Comparison of ENCODE assay signal across 9 cellular contexts in genomic region chr17:28728364-28729200, GRCh38. TPM values are rescaled to one million over a fixed set of nuclear protein-coding genes. Genes with fewer than 3 reads are reported as not detected.
DNase-seq lines count a peak whose midpoint lies in the region; ATAC-seq, FAIRE-seq and TF ChIP-seq lines count a peak whose summit lies in the region.
"Had no signal": no experiment of that assay in that cellular context is flagged by ENCODE, and none has a peak within 500 bp of the region (broad histone marks: within the 10 kb centered on the region; RNA-seq: fewer than 3 reads in every experiment).

Gene NEK8 (plus strand): TSS chr17:28728788. CDS start chr17:28728814, 26 bp downstream.

- TF ChIP-seq EP300 in HepG2 (IDR thresholded peaks at IDR 0.05; ENCODE audit: low read depth in 2 of 2, low read length in 2 of 2) (no peak), HepG2 (CRISPR knock-in tag; IDR thresholded peaks at IDR 0.05; ENCODE audit: borderline replicate concordance) (no peak)

- peaks cover 4% of the 10 kb centered on the region for H3K79me2 ChIP-seq in HepG2 (ENCODE audit: insufficient read depth, low read length)

- peaks cover 17% of the 10 kb centered on the region for H3K36me3 ChIP-seq in BLaER1
- H3K36me3 ChIP-seq in HepG2 (replicated peaks in 1 of 2; ENCODE audit: control insufficient read depth in 1 of 2, insufficient read depth in 2 of 2, low read length in 2 of 2) = peaks cover 2 to 11% of the 10 kb centered on the region in 2 experiments; a peak in 2 of 5 replicates

- peaks cover 24% of the 10 kb centered on the region for H3K36me3 Mint-ChIP-seq in dendritic cell treated with granulocyte-macrophage colony-stimulating factor and Interleukin-4, amounts not matched to agents 40 ng/mL and 50 ng/mL, for 4 days (ENCODE audit: low read depth)

- in situ Hi-C loops in HepG2 (cut with HindIII; ENCODE audit: extremely low pct_ligation_motif_present, low pct_unique_long_range_greater_than_20kb) = loop anchor here (25.0 kb wide), 1 partner anchor 384 kb away; no protein-coding TSS in a partner anchor

- H3K9ac ChIP-seq in BLaER1 (peak within 1 kb of the TSS; percentile 86), HepG2 (ENCODE audit: insufficient read depth, low read depth, low read length) (peak within 1 kb of the TSS; percentile 79)

- H2AFZ ChIP-seq in HepG2 (ENCODE audit: low read length) = no peak within 1 kb of the TSS

- intact Hi-C loops in dendritic cell treated with granulocyte-macrophage colony-stimulating factor and Interleukin-4, amounts not matched to agents 40 ng/mL and 50 ng/mL, for 4 days (cut with micrococcal nuclease) = loop anchor here (1.0 to 5.0 kb wide), 2 partner anchors 15 to 34 kb away; no protein-coding TSS in a partner anchor
- intact Hi-C loops in HepG2 (cut with micrococcal nuclease; ENCODE audit: unreplicated experiment) = loop anchor here (1.0 kb wide), 1 partner anchor 17 kb away; no protein-coding TSS in a partner anchor

- peak within 1 kb of the TSS; percentile 84 for H3K4me3 ChIP-seq in BLaER1
- H3K4me3 ChIP-seq in HepG2 (replicated peaks in 1 of 3; ENCODE audit: insufficient read depth in 1 of 3, low read depth in 2 of 3, low read length in 3 of 3) = peak within 1 kb of the TSS; percentile 73 to 90 (median 87)

- peak within 1 kb of the TSS; percentile 100 for H3K4me2 ChIP-seq in BLaER1
- H3K4me2 ChIP-seq in HepG2 (ENCODE audit: low read depth, low read length) = peak within 1 kb of the TSS; percentile 90

- CTCF ChIA-PET in HepG2 (lab: Yijun Ruan, JAX; ENCODE audit: low intra/inter-chr PET ratio, low total read pairs) = interaction anchor here (2.6 to 5.0 kb wide), 2 partner anchors 15 to 22 kb away, joined by 14 to 142 read pairs; partner anchors contain the start of gene TRAF4

- POLR2A ChIA-PET in HepG2 (lab: Yijun Ruan, JAX) = interaction anchor here (0.8 to 8.7 kb wide), 27 partner anchors 9 to 223 kb away, joined by 3 to 590 read pairs (median 5); partner anchors contain the start of genes BLTP2, FAM222B, FLOT2 and PHF12

- H3K4me1 Mint-ChIP-seq in dendritic cell treated with granulocyte-macrophage colony-stimulating factor and Interleukin-4, amounts not matched to agents 40 ng/mL and 50 ng/mL, for 4 days (ENCODE audit: low read depth) = peaks cover 53% of the 10 kb centered on the region

- no peak; the same call in 1 of the 2 replicates for TF ChIP-seq RAD21 in HepG2 (CRISPR knock-in tag; IDR thresholded peaks at IDR 0.05)

- no peaks in the 10 kb centered on the region for H3K27me3 ChIP-seq in BLaER1
- H3K27me3 ChIP-seq in HepG2 (ENCODE audit: control insufficient read depth in 1 of 2, insufficient read depth in 2 of 2, low read length in 2 of 2) = no peaks in the 10 kb centered on the region; a peak in 1 of 5 replicates

- no TSS peak for BruUV-seq in HepG2 (replicated peaks; lab: Mats Ljungman, UMichigan)

- peaks cover 22% of the 10 kb centered on the region for H4K20me1 ChIP-seq in BLaER1
- H4K20me1 ChIP-seq in HepG2 (ENCODE audit: insufficient read depth, low read length) = peaks cover 12% of the 10 kb centered on the region

- peak; percentile 78 for FAIRE-seq in HepG2 (lab: Jason Lieb, UNC)
- FAIRE-seq: TTC549 had no signal

- peak; percentile 70 to 85 for TF ChIP-seq POLR2A in HepG2 (IDR thresholded peaks at IDR 0.05; ENCODE audit: insufficient read depth in 1 of 2, low read depth in 2 of 2, low read length in 2 of 2)

- no peak for TF ChIP-seq CTCF in HepG2 (CRISPR knock-in tag; IDR thresholded peaks at IDR 0.05)

- DNase-seq in NCI-H748 (lab: John Stamatoyannopoulos, UW; ENCODE audit: unreplicated experiment) (peak; percentile 94), HepG2 (ENCODE audit: low spot score) (peak; percentile 94)
- DNase-seq in activated CD4-positive, alpha-beta T cell treated with anti-CD3 and anti-CD28 coated beads, Interleukin-2, amount 50 U/mL, for 1 hour = peak; percentile 98
- DNase-seq in stimulated activated CD4-positive, alpha-beta T cell treated with anti-CD3 and anti-CD28 coated beads, Interleukin-2, amount 100 ng/mL, for 24 hours = peak; percentile 99

- H3K27ac ChIP-seq in BLaER1 (peak within 1 kb of the TSS; percentile 91), HepG2 (ENCODE audit: extremely low read length, insufficient read depth, low read length) (peak within 1 kb of the TSS; percentile 88)

- H3K4me1 ChIP-seq in BLaER1 (peaks cover 49% of the 10 kb centered on the region), HepG2 (ENCODE audit: insufficient read depth, low read length) (peaks cover 36% of the 10 kb centered on the region)

- no peaks in the 10 kb centered on the region for H3K9me3 Mint-ChIP-seq in dendritic cell treated with granulocyte-macrophage colony-stimulating factor and Interleukin-4, amounts not matched to agents 40 ng/mL and 50 ng/mL, for 4 days

- WGBS in HepG2 (ENCODE audit: low lambda C conversion rate) = under 1% methylated on average over 53 of the region's 64 CpGs

- no peaks in the 10 kb centered on the region for H3K9me3 ChIP-seq in BLaER1
- no peaks in the 10 kb centered on the region for H3K9me3 ChIP-seq in HepG2 (ENCODE audit: low read length)

- peaks cover 2% of the 10 kb centered on the region for H3K27me3 Mint-ChIP-seq in dendritic cell treated with granulocyte-macrophage colony-stimulating factor and Interleukin-4, amounts not matched to agents 40 ng/mL and 50 ng/mL, for 4 days

- peak within 1 kb of the TSS; percentile 96 for H3K4me3 Mint-ChIP-seq in dendritic cell treated with granulocyte-macrophage colony-stimulating factor and Interleukin-4, amounts not matched to agents 40 ng/mL and 50 ng/mL, for 4 days

- peak; percentile 57 for ATAC-seq in GM19324 (IDR thresholded peaks at IDR 0.05; ENCODE audit: low FRiP score, unreplicated experiment)
- peak; percentile 32 for ATAC-seq in HG03457 (IDR thresholded peaks at IDR 0.05; ENCODE audit: unreplicated experiment)
- peak; percentile 13 for ATAC-seq in HepG2

- peak within 1 kb of the TSS; percentile 81 for H3K27ac Mint-ChIP-seq in dendritic cell treated with granulocyte-macrophage colony-stimulating factor and Interleukin-4, amounts not matched to agents 40 ng/mL and 50 ng/mL, for 4 days

TF ChIP-seq in HepG2, 621 proteins besides CTCF, POLR2A, EP300 and RAD21 (continues in another document):
- TF ChIP-seq TARDBP (CRISPR knock-in tag; IDR thresholded peaks at IDR 0.05) (peak; percentile 45; the same call in 1 of the 2 replicates), SMAD9 (CRISPR knock-in tag; IDR thresholded peaks at IDR 0.05) (no peak), NFE2L2 (IDR thresholded peaks at IDR 0.05; ENCODE audit: low read length) (no peak), RXRA (CRISPR knock-in tag; IDR thresholded peaks at IDR 0.05) (peak; percentile 45; the same call in 1 of the 2 replicates), SIN3B (IDR thresholded peaks at IDR 0.05; ENCODE audit: low read length) (no peak), MEIS1 (CRISPR knock-in tag; IDR thresholded peaks at IDR 0.05; ENCODE audit: borderline replicate concordance) (no peak), GLMP (CRISPR knock-in tag; IDR thresholded peaks at IDR 0.05; ENCODE audit: borderline replicate concordance) (no peak), GATA4 (IDR thresholded peaks at IDR 0.05; ENCODE audit: borderline replicate concordance, low read depth) (no peak; the same call in 1 of the 2 replicates), ZNF432 (CRISPR knock-in tag; IDR thresholded peaks at IDR 0.05; ENCODE audit: borderline replicate concordance) (no peak), LCORL (IDR thresholded peaks at IDR 0.05) (no peak), LCORL (CRISPR knock-in tag; IDR thresholded peaks at IDR 0.05) (no peak)

RNA-seq across cellular contexts. Expression of gene NEK8, which starts in this region (rescaled TPM):
- total RNA-seq in HepG2 (2016; rRNA removed; fragmentation: Illumina TruSeq; extraction: Trizol) = 4.3 and 5.8 TPM in 2 replicates
- total RNA-seq in HepG2 (2016; cell fraction: cytosol; rRNA removed; fragmentation: Illumina TruSeq; extraction: Trizol; ENCODE audit: low read depth) = 2.1 and 2.5 TPM in 2 replicates
- total RNA-seq in HepG2 (2016; cell fraction: insoluble cytoplasmic fraction; rRNA removed; fragmentation: Illumina TruSeq; extraction: Trizol) = 4.6 and 5.8 TPM in 2 replicates
- 2.2 and 2.8 TPM in 2 replicates for total RNA-seq in HepG2 (2016; cell fraction: membrane; rRNA removed; fragmentation: Illumina TruSeq; extraction: Trizol)
- 7.2 and 8.5 TPM in 2 replicates for total RNA-seq in HepG2 (2016; cell fraction: nucleus; rRNA removed; fragmentation: Illumina TruSeq; extraction: Trizol)
- 13.5 and 15.6 TPM in 2 replicates for polyA plus RNA-seq in HepG2 (2011; rRNA removed)
- 6.9 and 8.5 TPM in 2 replicates for polyA plus RNA-seq in HepG2 (2011; cell fraction: cytosol; rRNA removed)
- polyA plus RNA-seq in HepG2 (2011; cell fraction: nucleus; rRNA removed) = 30.2 and 33.0 TPM in 2 replicates
- 5.5 and 5.8 TPM in 2 replicates for polyA plus RNA-seq in HepG2 (2012)
- polyA plus RNA-seq in HepG2 (2016; cell fraction: cytosol; fragmentation: Illumina TruSeq; extraction: Trizol; ENCODE audit: low read depth) = 0.73 and 0.88 TPM in 2 replicates
- 4.8 and 5.9 TPM in 2 replicates for polyA plus RNA-seq in HepG2 (2016; cell fraction: insoluble cytoplasmic fraction; fragmentation: Illumina TruSeq; extraction: Trizol; ENCODE audit: low read depth)
- 1.9 and 2.3 TPM in 2 replicates for polyA plus RNA-seq in HepG2 (2016; cell fraction: membrane; fragmentation: Illumina TruSeq; extraction: Trizol; ENCODE audit: low read depth)
- 20.8 and 23.8 TPM in 2 replicates for polyA plus RNA-seq in HepG2 (2016; cell fraction: nucleus; fragmentation: Illumina TruSeq; extraction: Trizol; ENCODE audit: insufficient read depth, low read depth)
- polyA minus RNA-seq in HepG2 (2011; rRNA and poly(A)+ RNA removed; ENCODE audit: low replicate concordance) = 21.9 and 30.0 TPM in 2 replicates
- polyA minus RNA-seq in HepG2 (2011; cell fraction: cytosol; rRNA and poly(A)+ RNA removed) = 1.8 and 2.3 TPM in 2 replicates
- 18.7 and 19.6 TPM in 2 replicates for polyA minus RNA-seq in HepG2 (2011; cell fraction: nucleus; rRNA and poly(A)+ RNA removed)

Comparison
In these comparisons a context has a peak if more than half of its experiments do, and no peak if none do; other contexts are left out.
1. Peak in every context shown above with its lines: DNase-seq, ATAC-seq, H3K4me3 ChIP-seq and H3K27ac ChIP-seq.